ENCODE assay signal across 14 cellular contexts in the genomic region with DNA sequence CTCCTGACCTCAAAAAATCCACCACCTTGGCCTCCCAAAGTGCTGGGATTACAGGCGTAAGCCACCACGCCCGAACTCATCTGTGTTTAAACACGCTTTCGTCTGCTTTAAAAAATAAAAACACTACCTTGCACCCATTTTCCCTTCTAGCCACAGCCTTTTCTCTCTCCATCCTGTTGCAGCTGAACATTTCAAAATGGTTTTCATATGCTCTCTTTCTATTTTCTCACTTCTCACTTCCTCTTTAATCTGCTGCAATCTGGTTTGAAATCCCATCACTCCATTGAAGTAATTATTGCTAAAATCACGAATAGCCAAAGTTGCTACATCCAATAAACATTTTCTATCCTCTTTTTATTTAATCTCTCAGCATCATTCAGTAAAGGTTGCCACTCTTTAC.
DNase-seq lines count a peak whose midpoint lies in the region; ATAC-seq and TF ChIP-seq lines count a peak whose summit lies in the region.
"Had no signal": no experiment of that assay in that cellular context is flagged by ENCODE, and none has a peak within 500 bp of the region (broad histone marks: within the 10 kb centered on the region; RNA-seq: fewer than 3 reads in every experiment).

No MANE protein-coding gene starts in this region.

- no peak overlapping the region for H3K4me3 Mint-ChIP-seq in nephron progenitor cell
- H3K4me3 Mint-ChIP-seq: type B pancreatic cell had no signal

- H3K4me3 ChIP-seq in BLaER1 treated with 17β-estradiol and CSF1 and Interleukin-3, amounts not matched to agents 10 nM and 100 nM = no peak overlapping the region
- H3K4me3 ChIP-seq: adrenal gland, esophagus muscularis mucosa, left lung had no signal

- no peaks in the 10 kb centered on the region for H3K9me3 ChIP-seq in BLaER1 treated with 17β-estradiol and CSF1 and Interleukin-3, amounts not matched to agents 10 nM and 100 nM (replicated peaks in 1 of 11)
- H3K9me3 ChIP-seq: adrenal gland, esophagus muscularis mucosa, left lung had no signal

- no peak overlapping the region for H3K27ac Mint-ChIP-seq in nephron progenitor cell
- H3K27ac Mint-ChIP-seq: type B pancreatic cell had no signal

- TF ChIP-seq CTCF in nephron progenitor cell (IDR thresholded peaks at IDR 0.05) = no peak

- no peaks in the 10 kb centered on the region for H4K20me1 ChIP-seq in BLaER1 treated with 17β-estradiol and CSF1 and Interleukin-3, amounts not matched to agents 10 nM and 100 nM

- H3K9ac ChIP-seq in BLaER1 treated with 17β-estradiol and CSF1 and Interleukin-3, amounts not matched to agents 10 nM and 100 nM = no peak overlapping the region

- no peaks in the 10 kb centered on the region; a peak in 1 of 22 replicates for H3K36me3 ChIP-seq in BLaER1 treated with 17β-estradiol and CSF1 and Interleukin-3, amounts not matched to agents 10 nM and 100 nM
- H3K36me3 ChIP-seq: adrenal gland, esophagus muscularis mucosa, left lung had no signal

- no peaks in the 10 kb centered on the region for H3K36me3 Mint-ChIP-seq in nephron progenitor cell (ENCODE audit: low read depth)
- H3K36me3 Mint-ChIP-seq: type B pancreatic cell had no signal

- H3K27me3 ChIP-seq in BLaER1 treated with 17β-estradiol and CSF1 and Interleukin-3, amounts not matched to agents 10 nM and 100 nM = no peaks in the 10 kb centered on the region
- H3K27me3 ChIP-seq: adrenal gland, esophagus muscularis mucosa had no signal

- ATAC-seq in GM19395 (IDR thresholded peaks at IDR 0.05; ENCODE audit: unreplicated experiment) (peak; percentile 81), HG02763 (IDR thresholded peaks at IDR 0.05; ENCODE audit: unreplicated experiment) (peak; percentile 44), HG03558 (IDR thresholded peaks at IDR 0.05; ENCODE audit: extremely low read depth, unreplicated experiment) (peak; percentile 66), HG03108 (IDR thresholded peaks at IDR 0.05; ENCODE audit: unreplicated experiment) (no peak), HG03439 (IDR thresholded peaks at IDR 0.05; ENCODE audit: unreplicated experiment) (no peak)
- ATAC-seq: left lung had no signal

- no peaks in the 10 kb centered on the region for H3K9me3 Mint-ChIP-seq in nephron progenitor cell
- H3K9me3 Mint-ChIP-seq: type B pancreatic cell had no signal

- peak overlapping the region in 6 of 11 experiments; percentile 16 to 53 (median 32); a peak in 6 of 22 replicates for H3K27ac ChIP-seq in BLaER1 treated with 17β-estradiol and CSF1 and Interleukin-3, amounts not matched to agents 10 nM and 100 nM
- H3K27ac ChIP-seq: adrenal gland, esophagus muscularis mucosa, left lung had no signal

- peak overlapping the region in 8 of 11 experiments; percentile 3 to 37 (median 24); a peak in 5 of 22 replicates for H3K4me2 ChIP-seq in BLaER1 treated with 17β-estradiol and CSF1 and Interleukin-3, amounts not matched to agents 10 nM and 100 nM

- peaks cover 20% of the 10 kb centered on the region for H3K4me1 Mint-ChIP-seq in nephron progenitor cell

- peaks cover 47% of the 10 kb centered on the region for H3K27me3 Mint-ChIP-seq in nephron progenitor cell (ENCODE audit: low read depth, poor library complexity)

- peaks cover 16 to 70% (median 40%) of the 10 kb centered on the region in 10 experiments; a peak in 19 of 20 replicates for H3K4me1 ChIP-seq in BLaER1 treated with 17β-estradiol and CSF1 and Interleukin-3, amounts not matched to agents 10 nM and 100 nM
- H3K4me1 ChIP-seq: left lung had no signal

- no peak for DNase-seq in SKM-1 (lab: John Stamatoyannopoulos, UW; ENCODE audit: unreplicated experiment)
- no peak for DNase-seq in nephron progenitor cell
- DNase-seq: activated CD8-positive, alpha-beta memory T cell treated with anti-CD3 and anti-CD28 coated beads, Interleukin-2, amount 50 U/mL, for 48 hours; adrenal gland; left lung; NCI-H2171 had no signal

Comparison
In these comparisons a context has a peak if more than half of its experiments do, and no peak if none do; other contexts are left out.
1. ATAC-seq: peak in GM19395 (single experiment), HG02763 (single experiment) and HG03558 (single experiment); none in HG03108 (single experiment) and HG03439 (single experiment).